In genomic region chr1:2082064-2082463, GRCh38 we compare ENCODE assay signal across 21 cellular contexts. TPM values are rescaled to one million over a fixed set of nuclear protein-coding genes. Genes with fewer than 3 reads are reported as not detected.
DNase-seq lines count a peak whose midpoint lies in the region; ATAC-seq and TF ChIP-seq lines count a peak whose summit lies in the region.
"Had no signal": no experiment of that assay in that cellular context is flagged by ENCODE, and none has a peak within 500 bp of the region (broad histone marks: within the 10 kb centered on the region; RNA-seq: fewer than 3 reads in every experiment).

No MANE protein-coding gene starts in this region.

- H3K4me3 Mint-ChIP-seq in glutamatergic neuron (ENCODE audit: unreplicated experiment) (no peak overlapping the region), T-cell (no peak overlapping the region)
- no peak overlapping the region for H3K4me3 Mint-ChIP-seq in CD4-positive, alpha-beta T cell
- H3K4me3 Mint-ChIP-seq: GM23338, HFFc6 had no signal

- peak overlapping the region; percentile 43 for H3K4me3 ChIP-seq in LNCaP clone FGC (ENCODE audit: low read depth, low read length)
- H3K4me3 ChIP-seq: GM23338, HAP-1, SK-N-MC had no signal

- no peak overlapping the region for H3K27ac ChIP-seq in CD4-positive, alpha-beta T cell (ENCODE audit: low read depth, low read length)
- H3K27ac ChIP-seq: RWPE1, SK-N-MC had no signal

- CTCF ChIA-PET in T-cell (lab: Charles Lee): no interaction called here
- CTCF ChIA-PET in CD4-positive, alpha-beta T cell (lab: Charles Lee): no interaction called here

- DNase-seq in Daoy (ENCODE audit: low read depth) (peak; percentile 37), LNCaP clone FGC (ENCODE audit: low read depth) (peak; percentile 90), glutamatergic neuron (no peak), renal cortical epithelial cell (ENCODE audit: low read depth) (peak; percentile 46), T-cell (no peak), SIG-M5 (lab: John Stamatoyannopoulos, UW) (no peak)
- DNase-seq in CD4-positive, alpha-beta T cell: no peak
- DNase-seq: DMS53, EL, GF-D8, HFFc6, KBM-7, MM.1S, NCI-H2029, NCI-H526 treated with DMSO at 0.1 percent for 48 hours, SHP77 treated with DMSO at 0.1 percent for 48 hours had no signal

- intact Hi-C loops in CD4-positive, alpha-beta T cell (cut with DNase I, micrococcal nuclease): no loop called here

- peaks cover 17% of the 10 kb centered on the region for H3K4me1 Mint-ChIP-seq in glutamatergic neuron (ENCODE audit: low read depth, unreplicated experiment)
- H3K4me1 Mint-ChIP-seq in T-cell: peaks cover 0 to 2% (median 0%) of the 10 kb centered on the region in 3 donors
- H3K4me1 Mint-ChIP-seq in CD4-positive, alpha-beta T cell (ENCODE audit: low read depth): no peaks in the 10 kb centered on the region

- TF ChIP-seq CTCF in LNCaP clone FGC (IDR thresholded peaks at IDR 0.05; ENCODE audit: control insufficient read depth, extremely low read depth, insufficient read depth) (no peak), glutamatergic neuron (IDR thresholded peaks at IDR 0.05; ENCODE audit: partially characterized antibody, unreplicated experiment) (no peak)
- TF ChIP-seq CTCF in CD4-positive, alpha-beta T cell (IDR thresholded peaks at IDR 0.05): no peak

- H3K27me3 ChIP-seq in CD4-positive, alpha-beta T cell (ENCODE audit: control insufficient read depth, insufficient read depth, low read length): no peaks in the 10 kb centered on the region

- no peak for ATAC-seq in T-cell (replicated peaks in 1 of 4)
- ATAC-seq in CD4-positive, alpha-beta T cell (ENCODE audit: poor library complexity): no peak
- ATAC-seq: GM23338, Panc1 had no signal

- POLR2A ChIA-PET in T-cell (lab: Charles Lee): no interaction called here
- POLR2A ChIA-PET in CD4-positive, alpha-beta T cell (lab: Charles Lee): no interaction called here

- peak overlapping the region; percentile 75 for H3K27ac Mint-ChIP-seq in glutamatergic neuron (ENCODE audit: unreplicated experiment)
- no peak overlapping the region for H3K27ac Mint-ChIP-seq in T-cell
- no peak overlapping the region for H3K27ac Mint-ChIP-seq in CD4-positive, alpha-beta T cell
- H3K27ac Mint-ChIP-seq: GM23338, HFFc6 had no signal

- H3K27me3 Mint-ChIP-seq in glutamatergic neuron (ENCODE audit: unreplicated experiment) (peaks cover 13% of the 10 kb centered on the region), T-cell (no peaks in the 10 kb centered on the region)
- no peaks in the 10 kb centered on the region for H3K27me3 Mint-ChIP-seq in CD4-positive, alpha-beta T cell

- H3K9me3 ChIP-seq in CD4-positive, alpha-beta T cell (ENCODE audit: control insufficient read depth, low read length): peaks cover 14% of the 10 kb centered on the region

- H3K9me3 Mint-ChIP-seq in glutamatergic neuron (ENCODE audit: unreplicated experiment): peaks cover 17% of the 10 kb centered on the region
- peaks cover 9 to 20% (median 13%) of the 10 kb centered on the region in 3 donors for H3K9me3 Mint-ChIP-seq in T-cell
- H3K9me3 Mint-ChIP-seq in CD4-positive, alpha-beta T cell: no peaks in the 10 kb centered on the region

- peaks cover 28% of the 10 kb centered on the region for H3K36me3 Mint-ChIP-seq in glutamatergic neuron (ENCODE audit: unreplicated experiment)
- H3K36me3 Mint-ChIP-seq in T-cell: peaks cover 26% of the 10 kb centered on the region
- H3K36me3 Mint-ChIP-seq in CD4-positive, alpha-beta T cell (ENCODE audit: low read depth): peaks cover 21% of the 10 kb centered on the region

RNA-seq across cellular contexts. Expression of gene PRKCZ, which starts 31.9 kb away (rescaled TPM):
- total RNA-seq in Daoy (2014; rRNA removed; shearing (Covaris generic)): 14.3 and 18.1 TPM in 2 replicates
- total RNA-seq in glutamatergic neuron (ENCODE audit: unreplicated experiment) (120 TPM), renal cortical epithelial cell (31.3 and 34.6 TPM in 2 replicates), T-cell (10 to 100 TPM; 27.5 to 36.9 (median 31.0) TPM)
- 10 to 100 TPM; 17.8 to 19.0 TPM for total RNA-seq in CD4-positive, alpha-beta T cell

Comparison
In these comparisons a context has a peak if more than half of its experiments do, and no peak if none do; other contexts are left out.
1. DNase-seq: peak in Daoy (single experiment), LNCaP clone FGC (single experiment) and renal cortical epithelial cell (single experiment); none in glutamatergic neuron (single experiment), T-cell (0 of 34), SIG-M5 (single experiment) and CD4-positive, alpha-beta T cell (0 of 10).